Comparison of ENCODE assay signal across 1 cellular context in genomic region chr18:47075098-47075883, GRCh38.
TF ChIP-seq lines count a peak whose summit lies in the region.

No MANE protein-coding gene starts in this region.

TF ChIP-seq in HepG2, 621 proteins besides CTCF, POLR2A, EP300 and RAD21 (continued from another document):
- TF ChIP-seq ZNF142 (CRISPR knock-in tag; IDR thresholded peaks at IDR 0.05) (no peak), TBX2 (CRISPR knock-in tag; IDR thresholded peaks at IDR 0.05; ENCODE audit: borderline replicate concordance) (no peak), FIP1L1 (IDR thresholded peaks at IDR 0.05; ENCODE audit: borderline replicate concordance, insufficient read depth, low read depth, low read length) (no peak), THAP7 (CRISPR knock-in tag; IDR thresholded peaks at IDR 0.05) (no peak)
TF ChIP-seq in HepG2: peak in this region for 0.
